Comparison of ENCODE assay signal across 35 cellular contexts in the genomic region with DNA sequence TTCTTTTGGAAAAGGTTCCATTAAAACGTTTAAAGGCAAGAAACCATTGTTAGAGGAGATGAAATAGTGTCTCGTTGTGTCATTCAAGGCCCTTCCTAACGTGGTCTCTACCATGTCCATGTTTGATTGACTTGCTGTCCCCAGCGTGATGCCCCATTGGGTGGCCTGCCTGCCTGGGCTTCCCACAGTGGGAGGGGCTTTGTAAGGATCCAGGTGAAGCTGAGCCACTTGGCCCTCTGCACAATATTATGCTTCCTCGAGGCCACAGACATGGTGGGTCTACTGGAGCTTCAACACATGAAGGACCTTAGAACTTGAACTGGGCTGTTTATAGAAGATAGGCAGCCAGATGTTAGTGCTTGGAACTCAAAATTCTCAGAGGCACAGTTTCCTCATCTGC.
"Had no signal": no experiment of that assay in that cellular context is flagged by ENCODE, and none has a peak within 500 bp of the region (broad histone marks: within the 10 kb centered on the region; RNA-seq: fewer than 3 reads in every experiment).

No MANE protein-coding gene starts in this region.

- H3K9me3 Mint-ChIP-seq: activated B cell treated with CpG ODN at 0.5 μM for 24 hours; activated CD8-positive, alpha-beta T cell treated with anti-CD3 and anti-CD28 coated beads for 36 hours; activated naive CD4-positive, alpha-beta T cell treated with anti-CD3 and anti-CD28 coated beads for 36 hours; activated naive CD4-positive, alpha-beta T cell treated with anti-CD3 and anti-CD28 coated beads, Interleukin-2, amount 50 U/mL, for 24 hours; activated naive CD8-positive, alpha-beta T cell treated with anti-CD3 and anti-CD28 coated beads for 36 hours; activated naive CD8-positive, alpha-beta T cell treated with anti-CD3 and anti-CD28 coated beads, Interleukin-2, amount 50 U/mL, for 24 hours; activated T-helper 1 cell treated with anti-CD3 and anti-CD28 coated beads, Interleukin-12 subunit alpha, Interleukin-12 subunit beta, Interleukin-2, Interleukin-4 antibody, amounts not matched to agents 30 ng/mL and 10 ng/mL and 1 ng/mL, durations not matched to agents 14 hours and 24 hours and 36 hours; activated T-helper 2 cell treated with anti-CD3 and anti-CD28 coated beads, Interferon-gamma antibody, Interleukin-2, Interleukin-4, amounts not matched to agents 10 μg/mL and 5 μg/mL and 100 μg/mL, durations not matched to agents 14 hours and 24 hours and 36 hours; central memory CD8-positive, alpha-beta T cell; effector memory CD8-positive, alpha-beta T cell; T-cell; T-helper 1 cell treated with Interleukin-12 subunit alpha and Interleukin-12 subunit beta and Interleukin-4 antibody, amounts not matched to agents 30 μg/mL and 1 μg/mL, for 36 hours; T-helper 2 cell treated with Interferon-gamma antibody and Interleukin-4, amounts not matched to agents 5 μg/mL and 100 μg/mL, for 36 hours had no signal

- H3K4me2 ChIP-seq: hepatocyte had no signal

- H2AFZ ChIP-seq: hepatocyte had no signal

- H3K4me3 Mint-ChIP-seq: activated B cell treated with CpG ODN at 0.5 μM for 24 hours; activated CD8-positive, alpha-beta T cell treated with anti-CD3 and anti-CD28 coated beads for 36 hours; activated naive CD4-positive, alpha-beta T cell treated with anti-CD3 and anti-CD28 coated beads for 36 hours; activated naive CD4-positive, alpha-beta T cell treated with anti-CD3 and anti-CD28 coated beads, Interleukin-2, amount 50 U/mL, for 24 hours; activated naive CD8-positive, alpha-beta T cell treated with anti-CD3 and anti-CD28 coated beads for 36 hours; activated naive CD8-positive, alpha-beta T cell treated with anti-CD3 and anti-CD28 coated beads, Interleukin-2, amount 50 U/mL, for 24 hours; activated T-helper 1 cell treated with anti-CD3 and anti-CD28 coated beads, Interleukin-12 subunit alpha, Interleukin-12 subunit beta, Interleukin-2, Interleukin-4 antibody, amounts not matched to agents 30 ng/mL and 10 ng/mL and 1 ng/mL, durations not matched to agents 14 hours and 24 hours and 36 hours; central memory CD8-positive, alpha-beta T cell; T-cell; T-helper 1 cell treated with Interleukin-12 subunit alpha and Interleukin-12 subunit beta and Interleukin-4 antibody, amounts not matched to agents 30 μg/mL and 1 μg/mL, for 36 hours; T-helper 2 cell treated with Interferon-gamma antibody and Interleukin-4, amounts not matched to agents 5 μg/mL and 100 μg/mL, for 36 hours had no signal

- H3K36me3 Mint-ChIP-seq: activated naive CD4-positive, alpha-beta T cell treated with anti-CD3 and anti-CD28 coated beads, Interleukin-2, amount 50 U/mL, for 24 hours; activated naive CD8-positive, alpha-beta T cell treated with anti-CD3 and anti-CD28 coated beads for 36 hours; T-cell had no signal

- H3K27ac Mint-ChIP-seq: activated B cell treated with CpG ODN at 0.5 μM for 24 hours; activated CD8-positive, alpha-beta T cell treated with anti-CD3 and anti-CD28 coated beads for 36 hours; activated naive CD4-positive, alpha-beta T cell treated with anti-CD3 and anti-CD28 coated beads for 36 hours; activated naive CD4-positive, alpha-beta T cell treated with anti-CD3 and anti-CD28 coated beads, Interleukin-2, amount 50 U/mL, for 24 hours; activated naive CD8-positive, alpha-beta T cell treated with anti-CD3 and anti-CD28 coated beads for 36 hours; activated naive CD8-positive, alpha-beta T cell treated with anti-CD3 and anti-CD28 coated beads, Interleukin-2, amount 50 U/mL, for 24 hours; activated T-helper 1 cell treated with anti-CD3 and anti-CD28 coated beads, Interleukin-12 subunit alpha, Interleukin-12 subunit beta, Interleukin-2, Interleukin-4 antibody, amounts not matched to agents 30 ng/mL and 10 ng/mL and 1 ng/mL, durations not matched to agents 14 hours and 24 hours and 36 hours; activated T-helper 2 cell treated with anti-CD3 and anti-CD28 coated beads, Interferon-gamma antibody, Interleukin-2, Interleukin-4, amounts not matched to agents 10 μg/mL and 5 μg/mL and 100 μg/mL, durations not matched to agents 14 hours and 24 hours and 36 hours; T-cell; T-helper 1 cell treated with Interleukin-12 subunit alpha and Interleukin-12 subunit beta and Interleukin-4 antibody, amounts not matched to agents 30 μg/mL and 1 μg/mL, for 36 hours; T-helper 2 cell treated with Interferon-gamma antibody and Interleukin-4, amounts not matched to agents 5 μg/mL and 100 μg/mL, for 36 hours had no signal

- H3K79me2 ChIP-seq: hepatocyte had no signal

- ATAC-seq: activated CD4-positive, CD25-positive, alpha-beta regulatory T cell treated with anti-CD3 and anti-CD28 coated beads, Interleukin-2, amount 50 U/mL, for 24 hours; activated CD8-positive, alpha-beta T cell treated with anti-CD3 and anti-CD28 coated beads for 36 hours; activated naive CD8-positive, alpha-beta T cell treated with anti-CD3 and anti-CD28 coated beads, Interleukin-2, amount 50 U/mL, for 24 hours; body of pancreas; effector memory CD8-positive, alpha-beta T cell; T-cell had no signal

- H3K4me1 ChIP-seq: adrenal gland, body of pancreas, gastroesophageal sphincter had no signal

- H3K4me1 Mint-ChIP-seq: activated B cell treated with CpG ODN at 0.5 μM for 24 hours; activated naive CD4-positive, alpha-beta T cell treated with anti-CD3 and anti-CD28 coated beads, Interleukin-2, amount 50 U/mL, for 24 hours; activated naive CD8-positive, alpha-beta T cell treated with anti-CD3 and anti-CD28 coated beads for 36 hours; activated naive CD8-positive, alpha-beta T cell treated with anti-CD3 and anti-CD28 coated beads, Interleukin-2, amount 50 U/mL, for 24 hours; central memory CD8-positive, alpha-beta T cell had no signal

- H3K36me3 ChIP-seq: adrenal gland, gastroesophageal sphincter, heart right ventricle, WERI-Rb-1 had no signal

- H3K4me3 ChIP-seq: adrenal gland, body of pancreas, cardiac muscle cell, gastroesophageal sphincter, heart right ventricle, hepatocyte had no signal

- H3K27me3 ChIP-seq: adrenal gland, body of pancreas, cardiac muscle cell, gastroesophageal sphincter, heart right ventricle, hepatocyte had no signal

- H3K27me3 Mint-ChIP-seq: activated CD8-positive, alpha-beta T cell treated with anti-CD3 and anti-CD28 coated beads for 36 hours had no signal

- H3K27ac ChIP-seq: adrenal gland, body of pancreas, cardiac muscle cell, gastroesophageal sphincter, heart right ventricle, hepatocyte, WERI-Rb-1 had no signal

- H3K9me3 ChIP-seq: adrenal gland, body of pancreas, gastroesophageal sphincter, heart right ventricle had no signal

- DNase-seq: activated B cell treated with CpG ODN at 0.5 μM for 24 hours; activated CD4-positive, alpha-beta T cell treated with anti-CD3 and anti-CD28 coated beads for 48 hours; activated CD4-positive, alpha-beta T cell treated with anti-CD3 and anti-CD28 coated beads, Interleukin-2, amount 50 U/mL, for 1 hour; activated CD4-positive, alpha-beta T cell treated with anti-CD3 and anti-CD28 coated beads, Interleukin-2, amount 50 U/mL, for 48 hours; activated CD8-positive, alpha-beta memory T cell treated with anti-CD3 and anti-CD28 coated beads for 24 hours; activated CD8-positive, alpha-beta T cell treated with anti-CD3 and anti-CD28 coated beads for 36 hours; activated effector memory CD4-positive, alpha-beta T cell treated with anti-CD3 and anti-CD28 coated beads, Interleukin-2, amount 50 U/mL, for 16 hours; activated naive CD4-positive, alpha-beta T cell treated with anti-CD3 and anti-CD28 coated beads for 36 hours; activated naive CD8-positive, alpha-beta T cell treated with anti-CD3 and anti-CD28 coated beads for 36 hours; activated naive CD8-positive, alpha-beta T cell treated with anti-CD3 and anti-CD28 coated beads, Interleukin-2, amount 50 U/mL, for 24 hours; activated T-cell treated with anti-CD3 and anti-CD28 coated beads, Interleukin-2, amount 50 U/mL, for 48 hours; adrenal gland; amygdala; aorta; body of pancreas; cortex of kidney; dermis blood vessel endothelial cell; effector CD4-positive, alpha-beta T cell; effector memory CD8-positive, alpha-beta T cell; erythroblast; foreskin melanocyte; heart right ventricle; T-cell; T1000; WERI-Rb-1 had no signal
